ENCODE assay signal across 24 cellular contexts in the genomic region with DNA sequence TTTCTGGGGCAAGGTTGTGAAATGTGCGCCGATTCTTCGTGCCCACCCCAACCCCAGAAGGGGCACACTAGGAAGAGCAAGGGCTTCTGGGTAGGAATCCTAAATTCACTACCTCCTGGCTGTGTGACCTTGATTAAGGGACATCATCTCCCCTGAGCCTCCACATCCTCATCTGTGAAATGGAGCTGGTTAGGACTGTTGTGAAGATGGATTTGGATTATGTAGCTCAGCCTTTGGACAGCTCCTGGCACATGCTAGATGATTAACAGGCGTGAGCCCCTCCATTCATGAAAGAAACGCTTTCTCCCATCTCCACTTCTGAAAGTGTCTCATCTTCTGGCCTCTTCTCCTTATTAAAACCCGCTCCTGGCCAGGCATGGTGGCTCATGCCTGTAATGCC.
"Had no signal": no experiment of that assay in that cellular context is flagged by ENCODE, and none has a peak within 500 bp of the region (broad histone marks: within the 10 kb centered on the region; RNA-seq: fewer than 3 reads in every experiment).

No MANE protein-coding gene starts in this region.

- H3K79me2 ChIP-seq: hepatocyte had no signal

- H3K4me3 ChIP-seq: esophagus squamous epithelium, hepatocyte, lung, neural progenitor cell, ovary, spleen, testis, tibial nerve had no signal

- H3K27me3 ChIP-seq: foreskin keratinocyte, hepatocyte, neural progenitor cell, ovary, testis had no signal

- H3K4me1 ChIP-seq: neural progenitor cell had no signal

- H3K36me3 ChIP-seq: esophagus squamous epithelium, neural progenitor cell, ovary, spleen, tibial nerve had no signal

- H3K27ac ChIP-seq: epithelial cell of prostate, esophagus squamous epithelium, foreskin keratinocyte, hepatocyte, neural progenitor cell, ovary, spleen, testis, tibial nerve had no signal

- H3K9ac ChIP-seq: neural progenitor cell had no signal

- H3K9me3 ChIP-seq: esophagus squamous epithelium, ovary, spleen, testis, tibial nerve had no signal

- H3K4me2 ChIP-seq: hepatocyte, neural progenitor cell had no signal

- ATAC-seq: effector memory CD8-positive, alpha-beta T cell; foreskin keratinocyte; left cardiac atrium; left ventricle myocardium superior; natural killer cell treated with Interleukin-12 subunit alpha and Interleukin-12 subunit beta and Interleukin-15 and Interleukin-18, amount 100 ng/mL, for 72 hours; sciatic nerve; stimulated activated naive B cell treated with anti-CD40 and anti-IgM and Interleukin-4, amounts not matched to agents 10 μg/mL and 1 μg/mL and 100 μg/mL, for 72 hours; stimulated activated naive CD8-positive, alpha-beta T cell treated with anti-CD3 and anti-CD28 coated beads, Interleukin-15, amount 100 ng/mL, for 72 hours had no signal

- DNase-seq: effector memory CD8-positive, alpha-beta T cell; esophagus squamous epithelium; foreskin keratinocyte; head of caudate nucleus; kidney; left cardiac atrium; left ventricle myocardium superior; mesenchymal stem cell; midbrain; nucleus accumbens; ovary; spleen; stimulated activated CD4-positive, alpha-beta T cell treated with anti-CD3 and anti-CD28 coated beads, Interleukin-2, amount 100 ng/mL, for 24 hours; stimulated activated CD4-positive, alpha-beta T cell treated with anti-CD3 and anti-CD28 coated beads, Interleukin-4, amount 100 ng/mL, for 4 hours; stimulated activated naive B cell treated with anti-CD40 and anti-IgM and Interleukin-4, amounts not matched to agents 10 μg/mL and 1 μg/mL and 100 μg/mL, for 72 hours; stimulated activated naive CD8-positive, alpha-beta T cell treated with anti-CD3 and anti-CD28 coated beads, Interleukin-15, amount 100 ng/mL, for 72 hours; testis had no signal

- H2AFZ ChIP-seq: hepatocyte, neural progenitor cell had no signal
